33 cellular contexts compared by ENCODE assay signal in genomic region chr19:988081-988480, GRCh38. TPM values are rescaled to one million over a fixed set of nuclear protein-coding genes. Genes with fewer than 3 reads are reported as not detected.
"Had no signal": no experiment of that assay in that cellular context is flagged by ENCODE, and none has a peak within 500 bp of the region (broad histone marks: within the 10 kb centered on the region; RNA-seq: fewer than 3 reads in every experiment).

No MANE protein-coding gene starts in this region.

- H3K9me3 Mint-ChIP-seq: activated naive CD4-positive, alpha-beta T cell treated with anti-CD3 and anti-CD28 coated beads, Interleukin-2, amount 50 U/mL, for 24 hours; activated T-cell treated with anti-CD3 and anti-CD28 coated beads, Interleukin-2, amount 50 U/mL, for 4 hours; activated T-helper 2 cell treated with anti-CD3 and anti-CD28 coated beads, Interferon-gamma antibody, Interleukin-2, Interleukin-4, amounts not matched to agents 10 μg/mL and 5 μg/mL and 100 μg/mL, durations not matched to agents 14 hours and 24 hours and 36 hours; effector memory CD8-positive, alpha-beta T cell; naive thymus-derived CD8-positive, alpha-beta T cell; neural crest cell had no signal

- DNase-seq: activated CD4-positive, alpha-beta T cell treated with anti-CD3 and anti-CD28 coated beads for 48 hours; activated CD4-positive, alpha-beta T cell treated with anti-CD3 and anti-CD28 coated beads, Interleukin-2, amount 50 U/mL, for 48 hours; activated T-cell treated with anti-CD3 and anti-CD28 coated beads, Interleukin-2, amount 50 U/mL, for 4 hours; aorta; colonic mucosa; effector memory CD8-positive, alpha-beta T cell; erythroblast; head of caudate nucleus; hippocampal formation; kidney; midbrain; naive thymus-derived CD8-positive, alpha-beta T cell; occipital lobe; spleen; stimulated activated naive CD4-positive, alpha-beta T cell had no signal

- H3K4me3 Mint-ChIP-seq: activated naive CD4-positive, alpha-beta T cell treated with anti-CD3 and anti-CD28 coated beads, Interleukin-2, amount 50 U/mL, for 24 hours; activated T-cell treated with anti-CD3 and anti-CD28 coated beads, Interleukin-2, amount 50 U/mL, for 4 hours; naive thymus-derived CD8-positive, alpha-beta T cell had no signal

- H3K27ac Mint-ChIP-seq: activated naive CD4-positive, alpha-beta T cell treated with anti-CD3 and anti-CD28 coated beads, Interleukin-2, amount 50 U/mL, for 24 hours; activated T-helper 2 cell treated with anti-CD3 and anti-CD28 coated beads, Interferon-gamma antibody, Interleukin-2, Interleukin-4, amounts not matched to agents 10 μg/mL and 5 μg/mL and 100 μg/mL, durations not matched to agents 14 hours and 24 hours and 36 hours had no signal

- H3K4me1 ChIP-seq: colonic mucosa had no signal

- H3K27me3 ChIP-seq: body of pancreas, colonic mucosa, gastroesophageal sphincter, right atrium auricular region, spleen, suprapubic skin, tibial nerve had no signal

- H3K27me3 Mint-ChIP-seq: activated naive CD4-positive, alpha-beta T cell treated with anti-CD3 and anti-CD28 coated beads, Interleukin-2, amount 50 U/mL, for 24 hours; effector memory CD8-positive, alpha-beta T cell; naive thymus-derived CD8-positive, alpha-beta T cell had no signal

- ATAC-seq: activated CD4-positive, CD25-positive, alpha-beta regulatory T cell treated with anti-CD3 and anti-CD28 coated beads, Interleukin-2, amount 50 U/mL, for 24 hours; activated T-cell treated with anti-CD3 and anti-CD28 coated beads, Interleukin-2, amount 50 U/mL, for 4 hours; body of pancreas; effector memory CD8-positive, alpha-beta T cell; gastroesophageal sphincter; naive thymus-derived CD8-positive, alpha-beta T cell had no signal

- H3K27ac ChIP-seq: body of pancreas, colonic mucosa, gastroesophageal sphincter, parathyroid adenoma, right atrium auricular region, spleen, suprapubic skin, tibial nerve, VCaP had no signal

- H3K4me3 ChIP-seq: body of pancreas, colonic mucosa, gastroesophageal sphincter, right atrium auricular region, spleen, suprapubic skin, tibial nerve had no signal

- H3K9me3 ChIP-seq: body of pancreas, colonic mucosa, gastroesophageal sphincter, right atrium auricular region, spleen, suprapubic skin, tibial nerve had no signal

- H3K36me3 ChIP-seq: colonic mucosa had no signal

RNA-seq across cellular contexts. Expression of gene GRIN3B, which starts 12.1 kb away (rescaled TPM):
- total RNA-seq: activated T-helper 2 cell treated with anti-CD3 and anti-CD28 coated beads, Interferon-gamma antibody, Interleukin-2, Interleukin-4, amounts not matched to agents 10 μg/mL and 5 μg/mL and 100 μg/mL, durations not matched to agents 14 hours and 24 hours and 36 hours; colonic mucosa; gastroesophageal sphincter; lower leg skin; naive thymus-derived CD8-positive, alpha-beta T cell; occipital lobe; T-helper 1 cell treated with Interleukin-12 subunit alpha and Interleukin-12 subunit beta and Interleukin-4 antibody, amounts not matched to agents 30 ng/mL and 1 ng/mL, for 36 hours; ureter had no signal
- polyA plus RNA-seq: aorta; naive thymus-derived CD8-positive, alpha-beta T cell; spleen had no signal

RNA-seq across cellular contexts. Expression of gene RNU6-2, which starts 33.2 kb away (rescaled TPM):
- total RNA-seq: activated T-cell treated with anti-CD3 and anti-CD28 coated beads, Interleukin-2, amount 50 U/mL, for 4 hours; activated T-helper 2 cell treated with anti-CD3 and anti-CD28 coated beads, Interferon-gamma antibody, Interleukin-2, Interleukin-4, amounts not matched to agents 10 μg/mL and 5 μg/mL and 100 μg/mL, durations not matched to agents 14 hours and 24 hours and 36 hours; aorta; body of pancreas; colonic mucosa; dermis microvascular lymphatic vessel endothelial cell; fibroblast of villous mesenchyme; gastroesophageal sphincter; kidney; lower leg skin; naive thymus-derived CD8-positive, alpha-beta T cell; neural crest cell; occipital lobe; pulmonary artery endothelial cell; right atrium auricular region; spleen; suprapubic skin; T-helper 1 cell treated with Interleukin-12 subunit alpha and Interleukin-12 subunit beta and Interleukin-4 antibody, amounts not matched to agents 30 ng/mL and 1 ng/mL, for 36 hours; tibial nerve; ureter had no signal
- polyA plus RNA-seq: adipose tissue; aorta; naive thymus-derived CD8-positive, alpha-beta T cell; spleen had no signal
